12 cellular contexts compared by ENCODE assay signal in genomic region chr17:27239046-27239445, GRCh38. TPM values are rescaled to one million over a fixed set of nuclear protein-coding genes. Genes with fewer than 3 reads are reported as not detected.
DNase-seq lines count a peak whose midpoint lies in the region; ATAC-seq and FAIRE-seq lines count a peak whose summit lies in the region.
"Had no signal": no experiment of that assay in that cellular context is flagged by ENCODE, and none has a peak within 500 bp of the region (broad histone marks: within the 10 kb centered on the region; RNA-seq: fewer than 3 reads in every experiment).

No MANE protein-coding gene starts in this region.

- H3K9me3 ChIP-seq in T-helper 17 cell (ENCODE audit: control insufficient read depth, low read length, poor library complexity, severe bottlenecking), result no peaks in the 10 kb centered on the region
- H3K9me3 ChIP-seq in Karpas-422 (ENCODE audit: low read length), result no peaks in the 10 kb centered on the region

- H3K4me1 ChIP-seq in Karpas-422 (ENCODE audit: low read length), result no peaks in the 10 kb centered on the region

- intact Hi-C loops in activated naive CD4-positive, alpha-beta T cell treated with anti-CD3 and anti-CD28 coated beads for 36 hours (cut with micrococcal nuclease), result loop anchor here (1.0 to 5.0 kb wide), 2 partner anchors 412 to 518 kb away; no protein-coding TSS in a partner anchor

- no peak overlapping the region for H3K27ac ChIP-seq in Karpas-422 (ENCODE audit: low read length)
- H3K27ac ChIP-seq: SK-N-MC had no signal

- H3K79me2 ChIP-seq in Karpas-422 (ENCODE audit: low read length), result no peaks in the 10 kb centered on the region

- peak overlapping the region; percentile 24 for H3K27ac Mint-ChIP-seq in activated naive CD4-positive, alpha-beta T cell treated with anti-CD3 and anti-CD28 coated beads for 36 hours
- H3K27ac Mint-ChIP-seq in T-helper 17 cell, result peak overlapping the region; percentile 77
- H3K27ac Mint-ChIP-seq in stimulated activated memory B cell treated with anti-CD40 and anti-IgM and Interleukin-4, amounts not matched to agents 10 μg/mL and 1 μg/mL and 100 μg/mL, for 72 hours, result peak overlapping the region; percentile 76

- H3K27me3 ChIP-seq in H7 (ENCODE audit: control insufficient read depth, insufficient read depth, low read length) (no peaks in the 10 kb centered on the region), Karpas-422 (ENCODE audit: low read length) (no peaks in the 10 kb centered on the region)

- ATAC-seq in T-helper 17 cell, result no peak
- ATAC-seq in stimulated activated memory B cell treated with anti-CD40 and anti-IgM and Interleukin-4, amounts not matched to agents 10 μg/mL and 1 μg/mL and 100 μg/mL, for 72 hours, result peak; percentile 80
- ATAC-seq: naive thymus-derived CD4-positive, alpha-beta T cell had no signal

- H3K4me3 Mint-ChIP-seq in activated naive CD4-positive, alpha-beta T cell treated with anti-CD3 and anti-CD28 coated beads for 36 hours, result no peak overlapping the region
- H3K4me3 Mint-ChIP-seq in T-helper 17 cell, result no peak overlapping the region
- no peak overlapping the region for H3K4me3 Mint-ChIP-seq in stimulated activated memory B cell treated with anti-CD40 and anti-IgM and Interleukin-4, amounts not matched to agents 10 μg/mL and 1 μg/mL and 100 μg/mL, for 72 hours

- FAIRE-seq in RCC 7860 (lab: Jason Lieb, UNC), result no peak
- FAIRE-seq: frontal cortex had no signal

- H3K4me2 ChIP-seq in Karpas-422 (ENCODE audit: low read depth, low read length, poor library complexity, severe bottlenecking), result no peak overlapping the region

- H3K4me3 ChIP-seq in H7 (ENCODE audit: insufficient read depth, low read depth, low read length), result no peak overlapping the region
- no peak overlapping the region for H3K4me3 ChIP-seq in Karpas-422 (ENCODE audit: low read length)
- H3K4me3 ChIP-seq: SK-N-MC had no signal

- H4K20me1 ChIP-seq in Karpas-422 (ENCODE audit: insufficient read depth, low read depth, low read length), result no peaks in the 10 kb centered on the region

- peak; percentile 61 for DNase-seq in activated naive CD4-positive, alpha-beta T cell treated with anti-CD3 and anti-CD28 coated beads for 36 hours
- DNase-seq in activated naive CD4-positive, alpha-beta T cell (lab: John Stamatoyannopoulos, UW), result no peak
- peak; percentile 13 for DNase-seq in H7
- no peak for DNase-seq in T-helper 17 cell
- no peak for DNase-seq in RCC 7860 (ENCODE audit: low spot score)
- no peak for DNase-seq in DMS114 treated with DMSO at 0.1 percent for 48 hours (lab: John Stamatoyannopoulos, UW; ENCODE audit: unreplicated experiment)
- DNase-seq in Karpas-422, result no peak
- DNase-seq: amniotic stem cell had no signal

- no peaks in the 10 kb centered on the region for H3K36me3 Mint-ChIP-seq in activated naive CD4-positive, alpha-beta T cell treated with anti-CD3 and anti-CD28 coated beads for 36 hours (ENCODE audit: low read depth)
- H3K36me3 Mint-ChIP-seq in T-helper 17 cell (ENCODE audit: low read depth), result no peaks in the 10 kb centered on the region
- H3K36me3 Mint-ChIP-seq in stimulated activated memory B cell treated with anti-CD40 and anti-IgM and Interleukin-4, amounts not matched to agents 10 μg/mL and 1 μg/mL and 100 μg/mL, for 72 hours, result no peaks in the 10 kb centered on the region
- H3K36me3 Mint-ChIP-seq: naive thymus-derived CD4-positive, alpha-beta T cell had no signal

- H2AFZ ChIP-seq in Karpas-422 (ENCODE audit: low read length), result no peak overlapping the region

- H3K9me3 Mint-ChIP-seq in activated naive CD4-positive, alpha-beta T cell treated with anti-CD3 and anti-CD28 coated beads for 36 hours, result no peaks in the 10 kb centered on the region
- no peaks in the 10 kb centered on the region for H3K9me3 Mint-ChIP-seq in stimulated activated memory B cell treated with anti-CD40 and anti-IgM and Interleukin-4, amounts not matched to agents 10 μg/mL and 1 μg/mL and 100 μg/mL, for 72 hours
- H3K9me3 Mint-ChIP-seq: naive thymus-derived CD4-positive, alpha-beta T cell had no signal

- H3K4me1 Mint-ChIP-seq in activated naive CD4-positive, alpha-beta T cell treated with anti-CD3 and anti-CD28 coated beads for 36 hours (ENCODE audit: low read depth), result peaks cover 13% of the 10 kb centered on the region
- peaks cover 2% of the 10 kb centered on the region for H3K4me1 Mint-ChIP-seq in T-helper 17 cell
- H3K4me1 Mint-ChIP-seq in stimulated activated memory B cell treated with anti-CD40 and anti-IgM and Interleukin-4, amounts not matched to agents 10 μg/mL and 1 μg/mL and 100 μg/mL, for 72 hours, result peaks cover 50% of the 10 kb centered on the region

- no peaks in the 10 kb centered on the region for H3K9me2 ChIP-seq in Karpas-422 (replicated peaks; ENCODE audit: insufficient read depth, low read length)

- H3K9ac ChIP-seq in Karpas-422 (ENCODE audit: low read length), result no peak overlapping the region

- CTCF ChIA-PET in activated naive CD4-positive, alpha-beta T cell treated with anti-CD3 and anti-CD28 coated beads for 36 hours (lab: Charles Lee), result interaction anchor here (0.7 to 5.2 kb wide), 9 partner anchors 12 to 518 kb away, joined by 3 to 110 read pairs (median 5); partner anchors contain the start of gene WSB1

- H3K36me3 ChIP-seq in H7 (replicated peaks; ENCODE audit: control insufficient read depth, insufficient read depth, low read length) (no peaks in the 10 kb centered on the region), Karpas-422 (ENCODE audit: insufficient read depth, low read length) (no peaks in the 10 kb centered on the region)

- no peaks in the 10 kb centered on the region for H3K27me3 Mint-ChIP-seq in activated naive CD4-positive, alpha-beta T cell treated with anti-CD3 and anti-CD28 coated beads for 36 hours (ENCODE audit: low read depth)
- H3K27me3 Mint-ChIP-seq in T-helper 17 cell, result peaks cover 19% of the 10 kb centered on the region
- no peaks in the 10 kb centered on the region for H3K27me3 Mint-ChIP-seq in stimulated activated memory B cell treated with anti-CD40 and anti-IgM and Interleukin-4, amounts not matched to agents 10 μg/mL and 1 μg/mL and 100 μg/mL, for 72 hours

RNA-seq across cellular contexts. Expression of gene WSB1, which starts 54.9 kb away (rescaled TPM):
- 100 to 1,000 TPM; 112 to 118 TPM for total RNA-seq in activated naive CD4-positive, alpha-beta T cell treated with anti-CD3 and anti-CD28 coated beads for 36 hours
- 66.7 and 92.2 TPM in 2 replicates for total RNA-seq in H7 (2014; rRNA removed; shearing (Covaris generic))
- total RNA-seq in T-helper 17 cell, result 100 to 1,000 TPM; 137 to 146 TPM
- total RNA-seq in Karpas-422 (2014; rRNA removed; shearing (Covaris generic); ENCODE audit: low replicate concordance), result 106 and 128 TPM in 2 replicates

Comparison
In these comparisons a context has a peak if more than half of its experiments do, and no peak if none do; other contexts are left out.
1. DNase-seq: peak in activated naive CD4-positive, alpha-beta T cell treated with anti-CD3 and anti-CD28 coated beads for 36 hours (single experiment) and H7 (single experiment); none in activated naive CD4-positive, alpha-beta T cell (0 of 4), T-helper 17 cell (0 of 3), RCC 7860 (single experiment), DMS114 treated with DMSO at 0.1 percent for 48 hours (single experiment) and Karpas-422 (single experiment).
2. H3K27ac Mint-ChIP-seq: peak in every context shown above with its lines; median percentile 77 in T-helper 17 cell; 76 in stimulated activated memory B cell treated with anti-CD40 and anti-IgM and Interleukin-4, amounts not matched to agents 10 μg/mL and 1 μg/mL and 100 μg/mL, for 72 hours; 24 in activated naive CD4-positive, alpha-beta T cell treated with anti-CD3 and anti-CD28 coated beads for 36 hours.